Comparison of ENCODE assay signal across 21 cellular contexts in genomic region chr5:58452566-58453258, GRCh38. TPM values are rescaled to one million over a fixed set of nuclear protein-coding genes. Genes with fewer than 3 reads are reported as not detected.
DNase-seq lines count a peak whose midpoint lies in the region; ATAC-seq and TF ChIP-seq lines count a peak whose summit lies in the region.
"Had no signal": no experiment of that assay in that cellular context is flagged by ENCODE, and none has a peak within 500 bp of the region (broad histone marks: within the 10 kb centered on the region; RNA-seq: fewer than 3 reads in every experiment).

No MANE protein-coding gene starts in this region.

- peak; percentile 44 for DNase-seq in activated CD4-positive, alpha-beta T cell treated with anti-CD3 and anti-CD28 coated beads, Interleukin-2, amount 10 ng/mL, durations not matched to agents 24 days and 14 days
- DNase-seq in activated CD4-positive, alpha-beta T cell treated with anti-CD3 and anti-CD28 coated beads for 1 hour: no peak
- DNase-seq in MCF 10A (ENCODE audit: unreplicated experiment) (no peak), foreskin keratinocyte (peak; percentile 78 to 89), anterior cingulate cortex (lab: John Stamatoyannopoulos, UW) (no peak), glomerular visceral epithelial cell (ENCODE audit: extremely low spot score) (no peak), H4 (ENCODE audit: low spot score) (no peak)
- DNase-seq in activated CD8-positive, alpha-beta memory T cell treated with anti-CD3 and anti-CD28 coated beads, Interleukin-2, amount 10 ng/mL, durations not matched to agents 7 days and 5 days: no peak
- DNase-seq: activated CD4-positive, alpha-beta memory T cell treated with anti-CD3 and anti-CD28 coated beads, Interleukin-2, amount 10 ng/mL, durations not matched to agents 7 days and 5 days; adrenal gland; DND-41; left lung; naive thymus-derived CD4-positive, alpha-beta T cell; NCI-H2029 treated with DMSO at 0.1 percent for 48 hours; NCI-H524 treated with DMSO at 0.1 percent for 48 hours; substantia nigra had no signal

- no peaks in the 10 kb centered on the region for H3K4me1 Mint-ChIP-seq in activated CD4-positive, alpha-beta T cell treated with anti-CD3 and anti-CD28 coated beads, Interleukin-2, amount 10 ng/mL, durations not matched to agents 24 days and 14 days
- peaks cover 43% of the 10 kb centered on the region for H3K4me1 Mint-ChIP-seq in MCF 10A (ENCODE audit: insufficient read depth, unreplicated experiment)
- H3K4me1 Mint-ChIP-seq in activated CD8-positive, alpha-beta memory T cell treated with anti-CD3 and anti-CD28 coated beads, Interleukin-2, amount 10 ng/mL, durations not matched to agents 7 days and 5 days: no peaks in the 10 kb centered on the region
- H3K4me1 Mint-ChIP-seq: activated CD4-positive, alpha-beta memory T cell treated with anti-CD3 and anti-CD28 coated beads, Interleukin-2, amount 10 ng/mL, durations not matched to agents 7 days and 5 days; GM23338 had no signal

- intact Hi-C loops in activated CD4-positive, alpha-beta T cell treated with anti-CD3 and anti-CD28 coated beads, Interleukin-2, amount 10 ng/mL, durations not matched to agents 24 days and 14 days (cut with micrococcal nuclease): no loop called here
- intact Hi-C loops in MCF 10A (cut with micrococcal nuclease): loop anchor here (5.0 to 10.0 kb wide), 3 partner anchors 138 to 455 kb away; no protein-coding TSS in a partner anchor

- TF ChIP-seq CTCF in MCF 10A (IDR thresholded peaks at IDR 0.05; ENCODE audit: unreplicated experiment) (no peak), foreskin keratinocyte (conservative IDR thresholded peaks at IDR 0.05) (no peak)

- H3K27me3 Mint-ChIP-seq in activated CD4-positive, alpha-beta T cell treated with anti-CD3 and anti-CD28 coated beads, Interleukin-2, amount 10 ng/mL, durations not matched to agents 24 days and 14 days: peaks cover 15% of the 10 kb centered on the region
- H3K27me3 Mint-ChIP-seq in MCF 10A (ENCODE audit: insufficient read depth, unreplicated experiment): no peaks in the 10 kb centered on the region
- peaks cover 27% of the 10 kb centered on the region for H3K27me3 Mint-ChIP-seq in activated CD8-positive, alpha-beta memory T cell treated with anti-CD3 and anti-CD28 coated beads, Interleukin-2, amount 10 ng/mL, durations not matched to agents 7 days and 5 days

- no peak overlapping the region for H3K4me3 Mint-ChIP-seq in activated CD4-positive, alpha-beta T cell treated with anti-CD3 and anti-CD28 coated beads, Interleukin-2, amount 10 ng/mL, durations not matched to agents 24 days and 14 days
- peak overlapping the region; percentile 1 for H3K4me3 Mint-ChIP-seq in MCF 10A (ENCODE audit: unreplicated experiment)
- no peak overlapping the region for H3K4me3 Mint-ChIP-seq in activated CD8-positive, alpha-beta memory T cell treated with anti-CD3 and anti-CD28 coated beads, Interleukin-2, amount 10 ng/mL, durations not matched to agents 7 days and 5 days
- H3K4me3 Mint-ChIP-seq: activated CD4-positive, alpha-beta memory T cell treated with anti-CD3 and anti-CD28 coated beads, Interleukin-2, amount 10 ng/mL, durations not matched to agents 7 days and 5 days; GM23338; naive thymus-derived CD4-positive, alpha-beta T cell had no signal

- H3K27ac ChIP-seq in foreskin keratinocyte: peak overlapping the region; percentile 12
- H3K27ac ChIP-seq: 22Rv1, adrenal gland, C4-2B, coronary artery, esophagus muscularis mucosa, left lung had no signal

- peaks cover 12% of the 10 kb centered on the region for H3K36me3 Mint-ChIP-seq in activated CD4-positive, alpha-beta T cell treated with anti-CD3 and anti-CD28 coated beads, Interleukin-2, amount 10 ng/mL, durations not matched to agents 24 days and 14 days (ENCODE audit: low read depth)
- H3K36me3 Mint-ChIP-seq in MCF 10A (ENCODE audit: insufficient read depth, unreplicated experiment): peaks cover 59% of the 10 kb centered on the region
- H3K36me3 Mint-ChIP-seq in activated CD8-positive, alpha-beta memory T cell treated with anti-CD3 and anti-CD28 coated beads, Interleukin-2, amount 10 ng/mL, durations not matched to agents 7 days and 5 days: no peaks in the 10 kb centered on the region

- no peaks in the 10 kb centered on the region for H3K27me3 ChIP-seq in foreskin keratinocyte
- H3K27me3 ChIP-seq: adrenal gland, esophagus muscularis mucosa, left lung had no signal

- CTCF ChIA-PET in MCF 10A (lab: Yijun Ruan, JAX): no interaction called here
- CTCF ChIA-PET in activated CD8-positive, alpha-beta memory T cell treated with anti-CD3 and anti-CD28 coated beads, Interleukin-2, amount 10 ng/mL, durations not matched to agents 7 days and 5 days (lab: Charles Lee): no interaction called here

- no TSS peak for BruUV-seq in MCF 10A (replicated peaks; lab: Mats Ljungman, UMichigan)

- H3K27ac Mint-ChIP-seq in activated CD4-positive, alpha-beta T cell treated with anti-CD3 and anti-CD28 coated beads, Interleukin-2, amount 10 ng/mL, durations not matched to agents 24 days and 14 days: no peak overlapping the region
- H3K27ac Mint-ChIP-seq in MCF 10A (ENCODE audit: low read depth, unreplicated experiment): peak overlapping the region; percentile 55
- H3K27ac Mint-ChIP-seq in activated CD8-positive, alpha-beta memory T cell treated with anti-CD3 and anti-CD28 coated beads, Interleukin-2, amount 10 ng/mL, durations not matched to agents 7 days and 5 days: no peak overlapping the region
- H3K27ac Mint-ChIP-seq: activated CD4-positive, alpha-beta memory T cell treated with anti-CD3 and anti-CD28 coated beads, Interleukin-2, amount 10 ng/mL, durations not matched to agents 7 days and 5 days; GM23338; naive thymus-derived CD4-positive, alpha-beta T cell had no signal

- peaks cover 31% of the 10 kb centered on the region for H3K4me1 ChIP-seq in foreskin keratinocyte

- POLR2A ChIA-PET in MCF 10A (lab: Yijun Ruan, JAX): interaction anchor here (1.0 kb wide), 2 partner anchors 565 to 676 kb away, joined by 3 to 4 read pairs; no protein-coding TSS in a partner anchor

- ATAC-seq in foreskin keratinocyte: peak; percentile 47
- ATAC-seq in activated CD8-positive, alpha-beta memory T cell treated with anti-CD3 and anti-CD28 coated beads, Interleukin-2, amount 10 ng/mL, durations not matched to agents 7 days and 5 days: no peak
- ATAC-seq: GM23338; left lung; naive thymus-derived CD4-positive, alpha-beta T cell had no signal

- no peaks in the 10 kb centered on the region for H3K9me3 Mint-ChIP-seq in activated CD4-positive, alpha-beta T cell treated with anti-CD3 and anti-CD28 coated beads, Interleukin-2, amount 10 ng/mL, durations not matched to agents 24 days and 14 days
- H3K9me3 Mint-ChIP-seq in MCF 10A (ENCODE audit: unreplicated experiment): no peaks in the 10 kb centered on the region
- H3K9me3 Mint-ChIP-seq in activated CD8-positive, alpha-beta memory T cell treated with anti-CD3 and anti-CD28 coated beads, Interleukin-2, amount 10 ng/mL, durations not matched to agents 7 days and 5 days (ENCODE audit: low read depth): no peaks in the 10 kb centered on the region
- H3K9me3 Mint-ChIP-seq: activated CD4-positive, alpha-beta memory T cell treated with anti-CD3 and anti-CD28 coated beads, Interleukin-2, amount 10 ng/mL, durations not matched to agents 7 days and 5 days; GM23338; naive thymus-derived CD4-positive, alpha-beta T cell had no signal

RNA-seq across cellular contexts. Expression of gene PLK2, which starts 7.2 kb away (rescaled TPM):
- total RNA-seq in activated CD4-positive, alpha-beta T cell treated with anti-CD3 and anti-CD28 coated beads, Interleukin-2, amount 10 ng/mL, durations not matched to agents 24 days and 14 days: 25.6 and 30.1 TPM in 2 replicates
- total RNA-seq in MCF 10A (2022): 38.3 and 55.1 TPM in 2 replicates
- 179 and 369 TPM in 2 replicates for total RNA-seq in foreskin keratinocyte
- polyA plus RNA-seq in foreskin keratinocyte: 43.6 and 113 TPM in 2 replicates
- 56.8 and 67.3 TPM in 2 replicates for total RNA-seq in H4 (2014; rRNA removed; shearing (Covaris generic))
- total RNA-seq in activated CD8-positive, alpha-beta memory T cell treated with anti-CD3 and anti-CD28 coated beads, Interleukin-2, amount 10 ng/mL, durations not matched to agents 7 days and 5 days: 1 to 10 TPM; 4.9 to 7.5 TPM

RNA-seq across cellular contexts. Expression of gene GAPT, which starts 38.5 kb away (rescaled TPM):
- total RNA-seq in activated CD4-positive, alpha-beta T cell treated with anti-CD3 and anti-CD28 coated beads, Interleukin-2, amount 10 ng/mL, durations not matched to agents 24 days and 14 days: not detected in 2 replicates
- total RNA-seq in MCF 10A (2022): not detected in 2 replicates
- total RNA-seq in foreskin keratinocyte: not detected in 2 replicates
- polyA plus RNA-seq in foreskin keratinocyte: not detected in 2 replicates
- total RNA-seq in H4 (2014; rRNA removed; shearing (Covaris generic)): not detected in 2 replicates
- not detected for total RNA-seq in activated CD8-positive, alpha-beta memory T cell treated with anti-CD3 and anti-CD28 coated beads, Interleukin-2, amount 10 ng/mL, durations not matched to agents 7 days and 5 days
- total RNA-seq: activated CD4-positive, alpha-beta memory T cell treated with anti-CD3 and anti-CD28 coated beads, Interleukin-2, amount 10 ng/mL, durations not matched to agents 7 days and 5 days; GM23338 had no signal
- polyA plus RNA-seq: GM23338 had no signal

Comparison
In these comparisons a context has a peak if more than half of its experiments do, and no peak if none do; other contexts are left out.
1. DNase-seq: peak in activated CD4-positive, alpha-beta T cell treated with anti-CD3 and anti-CD28 coated beads, Interleukin-2, amount 10 ng/mL, durations not matched to agents 24 days and 14 days (single experiment) and foreskin keratinocyte (2 of 2); none in activated CD4-positive, alpha-beta T cell treated with anti-CD3 and anti-CD28 coated beads for 1 hour (single experiment), MCF 10A (single experiment), anterior cingulate cortex (0 of 58), glomerular visceral epithelial cell (single experiment), H4 (single experiment) and activated CD8-positive, alpha-beta memory T cell treated with anti-CD3 and anti-CD28 coated beads, Interleukin-2, amount 10 ng/mL, durations not matched to agents 7 days and 5 days (single experiment).